ENCODE assay signal across 23 cellular contexts in genomic region chr16:17638134-17638533, GRCh38.
DNase-seq lines count a peak whose midpoint lies in the region; ATAC-seq and TF ChIP-seq lines count a peak whose summit lies in the region.
"Had no signal": no experiment of that assay in that cellular context is flagged by ENCODE, and none has a peak within 500 bp of the region (broad histone marks: within the 10 kb centered on the region; RNA-seq: fewer than 3 reads in every experiment).

No MANE protein-coding gene starts in this region.

- no peak overlapping the region for H2AFZ ChIP-seq in neural progenitor cell (replicated peaks)

- no peak overlapping the region for H3K4me2 ChIP-seq in neural progenitor cell
- H3K4me2 ChIP-seq: A549; BLaER1 treated with 17β-estradiol and CSF1 and Interleukin-3, amounts not matched to agents 10 nM and 100 nM had no signal

- no peak for TF ChIP-seq POLR2A in body of pancreas (IDR thresholded peaks at IDR 0.05)

- H3K4me3 Mint-ChIP-seq in activated CD4-positive, alpha-beta T cell treated with anti-CD3 and anti-CD28 coated beads for 36 hours, result no peak overlapping the region
- H3K4me3 Mint-ChIP-seq in neural progenitor cell, result no peak overlapping the region
- H3K4me3 Mint-ChIP-seq: CD14-positive monocyte; CD4-positive, alpha-beta T cell; CD8-positive, alpha-beta memory T cell; HFFc6 had no signal

- H3F3A ChIP-seq in neural progenitor cell (ENCODE audit: low read depth), result no peaks in the 10 kb centered on the region

- no peaks in the 10 kb centered on the region for H4K20me1 ChIP-seq in neural progenitor cell (ENCODE audit: low read depth)
- H4K20me1 ChIP-seq: BLaER1 treated with 17β-estradiol and CSF1 and Interleukin-3, amounts not matched to agents 10 nM and 100 nM had no signal

- no peaks in the 10 kb centered on the region for H3K4me1 ChIP-seq in neural progenitor cell
- H3K4me1 ChIP-seq in body of pancreas, result no peaks in the 10 kb centered on the region
- H3K4me1 ChIP-seq: A549, BE2C, HAP-1 had no signal

- intact Hi-C loops in activated CD4-positive, alpha-beta T cell treated with anti-CD3 and anti-CD28 coated beads for 36 hours (cut with DNase I, micrococcal nuclease), result no loop called here
- intact Hi-C loops in body of pancreas (cut with DNase I), result no loop called here

- H3K27me3 ChIP-seq in neural progenitor cell (no peaks in the 10 kb centered on the region), body of pancreas (no peaks in the 10 kb centered on the region)
- H3K27me3 ChIP-seq: BE2C; BLaER1 treated with 17β-estradiol and CSF1 and Interleukin-3, amounts not matched to agents 10 nM and 100 nM had no signal

- no peak overlapping the region for H3K9ac ChIP-seq in neural progenitor cell
- H3K9ac ChIP-seq: BLaER1 treated with 17β-estradiol and CSF1 and Interleukin-3, amounts not matched to agents 10 nM and 100 nM had no signal

- H3K9me3 Mint-ChIP-seq in activated CD4-positive, alpha-beta T cell treated with anti-CD3 and anti-CD28 coated beads for 36 hours (ENCODE audit: low read depth), result peaks cover 2% of the 10 kb centered on the region
- H3K9me3 Mint-ChIP-seq in neural progenitor cell, result no peaks in the 10 kb centered on the region
- H3K9me3 Mint-ChIP-seq: HFFc6 had no signal

- peak overlapping the region; percentile 4 for H3K27ac Mint-ChIP-seq in activated CD4-positive, alpha-beta T cell treated with anti-CD3 and anti-CD28 coated beads for 36 hours
- peak overlapping the region; percentile 51 for H3K27ac Mint-ChIP-seq in neural progenitor cell
- H3K27ac Mint-ChIP-seq: CD14-positive monocyte; CD4-positive, alpha-beta T cell; CD8-positive, alpha-beta memory T cell; HFFc6 had no signal

- H3K4me1 Mint-ChIP-seq in activated CD4-positive, alpha-beta T cell treated with anti-CD3 and anti-CD28 coated beads for 36 hours, result peaks cover 4% of the 10 kb centered on the region
- H3K4me1 Mint-ChIP-seq in neural progenitor cell, result peaks cover 3% of the 10 kb centered on the region
- H3K4me1 Mint-ChIP-seq: CD14-positive monocyte; CD8-positive, alpha-beta memory T cell had no signal

- peak; percentile 16 for DNase-seq in activated CD4-positive, alpha-beta T cell treated with anti-CD3 and anti-CD28 coated beads for 36 hours
- no peak for DNase-seq in activated CD4-positive, alpha-beta T cell treated with anti-CD3 and anti-CD28 coated beads for 4 hours
- peak; percentile 3 for DNase-seq in stimulated activated CD4-positive, alpha-beta T cell treated with anti-CD3 and anti-CD28 coated beads, Interleukin-15, amount 100 ng/mL, for 24 hours
- no peak for DNase-seq in stimulated activated CD4-positive, alpha-beta T cell treated with anti-CD3 and anti-CD28 coated beads, Interleukin-2, amount 100 ng/mL, for 24 hours
- DNase-seq in neural progenitor cell (ENCODE audit: low spot score), result no peak
- DNase-seq in body of pancreas, result no peak
- DNase-seq: 8988T; ACHN; AML-193; BE2C; CD4-positive, alpha-beta T cell; CD8-positive, alpha-beta memory T cell; DMS 273 treated with DMSO at 0.1 percent for 48 hours; DMS79; EL; GDM1; GOT3; HFFc6 had no signal

- H3K4me3 ChIP-seq in neural progenitor cell (no peak overlapping the region), body of pancreas (no peak overlapping the region)
- H3K4me3 ChIP-seq: A549; BLaER1 treated with 17β-estradiol and CSF1 and Interleukin-3, amounts not matched to agents 10 nM and 100 nM; GM12878; HAP-1 had no signal

- CTCF ChIA-PET in activated CD4-positive, alpha-beta T cell treated with anti-CD3 and anti-CD28 coated beads for 36 hours (lab: Charles Lee), result no interaction called here

- POLR2A ChIA-PET in activated CD4-positive, alpha-beta T cell treated with anti-CD3 and anti-CD28 coated beads for 36 hours (lab: Charles Lee), result no interaction called here

- H3K9me3 ChIP-seq in neural progenitor cell (ENCODE audit: low read depth) (no peaks in the 10 kb centered on the region), body of pancreas (no peaks in the 10 kb centered on the region)
- H3K9me3 ChIP-seq: A549, BE2C, HAP-1 had no signal

- no peak for ATAC-seq in activated CD4-positive, alpha-beta T cell treated with anti-CD3 and anti-CD28 coated beads for 36 hours
- ATAC-seq in body of pancreas, result no peak
- ATAC-seq: A549, GM12878 had no signal

- H3K36me3 Mint-ChIP-seq in activated CD4-positive, alpha-beta T cell treated with anti-CD3 and anti-CD28 coated beads for 36 hours (ENCODE audit: low read depth), result no peaks in the 10 kb centered on the region
- H3K36me3 Mint-ChIP-seq in neural progenitor cell, result no peaks in the 10 kb centered on the region
- H3K36me3 Mint-ChIP-seq: CD14-positive monocyte; CD8-positive, alpha-beta memory T cell had no signal

- TF ChIP-seq CTCF in neural progenitor cell (IDR thresholded peaks at IDR 0.05) (no peak), body of pancreas (IDR thresholded peaks at IDR 0.05) (no peak)

- H3K27me3 Mint-ChIP-seq in activated CD4-positive, alpha-beta T cell treated with anti-CD3 and anti-CD28 coated beads for 36 hours, result peaks cover 25% of the 10 kb centered on the region
- H3K27me3 Mint-ChIP-seq in neural progenitor cell (ENCODE audit: insufficient read depth, low read depth), result peaks cover 4% of the 10 kb centered on the region

- H3K36me3 ChIP-seq in neural progenitor cell (no peaks in the 10 kb centered on the region), body of pancreas (replicated peaks in 1 of 2; ENCODE audit: insufficient read depth in 1 of 2, low read depth in 2 of 2) (no peaks in the 10 kb centered on the region)
- H3K36me3 ChIP-seq: BE2C; BLaER1 treated with 17β-estradiol and CSF1 and Interleukin-3, amounts not matched to agents 10 nM and 100 nM; HAP-1 had no signal

- H3K79me2 ChIP-seq in neural progenitor cell (ENCODE audit: low read depth), result no peaks in the 10 kb centered on the region

- 35 to 43% methylated on average over 8 of the region's 8 CpGs for WGBS in body of pancreas, 2 donors

- H3K27ac ChIP-seq in neural progenitor cell, result no peak overlapping the region
- H3K27ac ChIP-seq in body of pancreas, result no peak overlapping the region
- H3K27ac ChIP-seq: A549; BLaER1 treated with 17β-estradiol and CSF1 and Interleukin-3, amounts not matched to agents 10 nM and 100 nM had no signal

Comparison
In these comparisons a context has a peak if more than half of its experiments do, and no peak if none do; other contexts are left out.
1. DNase-seq: peak in activated CD4-positive, alpha-beta T cell treated with anti-CD3 and anti-CD28 coated beads for 36 hours (single experiment) and stimulated activated CD4-positive, alpha-beta T cell treated with anti-CD3 and anti-CD28 coated beads, Interleukin-15, amount 100 ng/mL, for 24 hours (single experiment); none in activated CD4-positive, alpha-beta T cell treated with anti-CD3 and anti-CD28 coated beads for 4 hours (0 of 2), stimulated activated CD4-positive, alpha-beta T cell treated with anti-CD3 and anti-CD28 coated beads, Interleukin-2, amount 100 ng/mL, for 24 hours (0 of 2), neural progenitor cell (single experiment) and body of pancreas (0 of 4).